Comparison of ENCODE assay signal across 23 cellular contexts in genomic region chr18:43533371-43533770, GRCh38.
"Had no signal": no experiment of that assay in that cellular context is flagged by ENCODE, and none has a peak within 500 bp of the region (broad histone marks: within the 10 kb centered on the region; RNA-seq: fewer than 3 reads in every experiment).

No MANE protein-coding gene starts in this region.

- H3K36me3 Mint-ChIP-seq: memory B cell had no signal

- H3K4me3 ChIP-seq: colonic mucosa, esophagus muscularis mucosa, gastrocnemius medialis, heart right ventricle, left lung, lower lobe of right lung had no signal

- H3K27ac Mint-ChIP-seq: dendritic cell treated with granulocyte-macrophage colony-stimulating factor and Interleukin-4, amounts not matched to agents 40 ng/mL and 50 ng/mL, for 4 days; memory B cell had no signal

- ATAC-seq: gastrocnemius medialis, heart right ventricle, left cardiac atrium, left lung, left ventricle myocardium superior, lower lobe of right lung had no signal

- H3K27me3 ChIP-seq: colonic mucosa, esophagus muscularis mucosa, gastrocnemius medialis, heart right ventricle, left lung had no signal

- FAIRE-seq: endothelial cell of umbilical vein, islet of Langerhans, keratinocyte had no signal

- H3K9me3 ChIP-seq: colonic mucosa, esophagus muscularis mucosa, gastrocnemius medialis, heart right ventricle, left lung, lower lobe of right lung had no signal

- DNase-seq: colonic mucosa; cortex of kidney; effector CD4-positive, alpha-beta T cell; effector memory CD4-positive, alpha-beta T cell; foreskin fibroblast; foreskin melanocyte; gastrocnemius medialis; glutamatergic neuron; head of caudate nucleus; heart right ventricle; hippocampal formation; left cardiac atrium; left lung; left ventricle myocardium superior; lower lobe of right lung; mesendoderm; midbrain had no signal

- H3K4me3 Mint-ChIP-seq: dendritic cell treated with granulocyte-macrophage colony-stimulating factor and Interleukin-4, amounts not matched to agents 40 ng/mL and 50 ng/mL, for 4 days; memory B cell had no signal

- H3K27ac ChIP-seq: colonic mucosa, esophagus muscularis mucosa, gastrocnemius medialis, heart right ventricle, left lung, lower lobe of right lung had no signal

- H3K9me3 Mint-ChIP-seq: dendritic cell treated with granulocyte-macrophage colony-stimulating factor and Interleukin-4, amounts not matched to agents 40 ng/mL and 50 ng/mL, for 4 days had no signal

- H3K4me1 ChIP-seq: colonic mucosa, gastrocnemius medialis, heart right ventricle, left lung, lower lobe of right lung had no signal

- H3K27me3 Mint-ChIP-seq: dendritic cell treated with granulocyte-macrophage colony-stimulating factor and Interleukin-4, amounts not matched to agents 40 ng/mL and 50 ng/mL, for 4 days; memory B cell had no signal

- H3K4me1 Mint-ChIP-seq: memory B cell had no signal

- H3K36me3 ChIP-seq: colonic mucosa, esophagus muscularis mucosa, gastrocnemius medialis, heart right ventricle, left lung, lower lobe of right lung had no signal
